In the genomic region with DNA sequence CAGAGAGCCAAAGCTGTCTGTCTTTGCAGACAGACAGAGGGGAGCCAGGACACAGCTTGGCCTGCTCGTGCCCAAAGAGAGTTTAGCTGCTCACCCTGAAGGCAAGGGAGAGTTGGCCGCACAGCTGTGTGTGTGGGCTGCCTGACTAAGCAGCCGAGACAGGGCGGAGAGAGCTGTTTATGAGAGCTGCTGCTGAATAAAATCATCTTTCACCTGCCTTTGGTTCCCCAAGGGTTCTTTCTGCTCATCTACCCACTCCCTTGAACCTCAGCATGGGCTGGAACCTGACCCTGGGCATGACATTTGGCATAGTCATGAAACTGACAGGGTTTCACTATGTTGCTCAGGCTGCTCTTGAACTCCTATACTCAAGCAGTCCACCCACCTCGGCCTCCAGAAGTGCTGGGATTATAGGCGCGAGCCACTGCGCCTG, we compare ENCODE assay signal across 9 cellular contexts.
DNase-seq lines count a peak whose midpoint lies in the region; ATAC-seq and TF ChIP-seq lines count a peak whose summit lies in the region.
"Had no signal": no experiment of that assay in that cellular context is flagged by ENCODE, and none has a peak within 500 bp of the region (broad histone marks: within the 10 kb centered on the region; RNA-seq: fewer than 3 reads in every experiment).

No MANE protein-coding gene starts in this region.

- TF ChIP-seq POLR2A in ovary (IDR thresholded peaks at IDR 0.05), result no peak

- H3K27me3 ChIP-seq in ovary, result no peaks in the 10 kb centered on the region
- H3K27me3 ChIP-seq in colonic mucosa, result no peaks in the 10 kb centered on the region

- H3K27ac ChIP-seq in ovary (no peak overlapping the region), colonic mucosa (no peak overlapping the region)

- DNase-seq in astrocyte of the hippocampus (ENCODE audit: low read depth, low spot score) (peak; percentile 16), ovary (peak in 4 of 5 donors; percentile 21 to 43 (median 36)), NCI-H1436 treated with DMSO at 0.1 percent for 48 hours (lab: John Stamatoyannopoulos, UW) (no peak), colonic mucosa (no peak)
- DNase-seq: activated naive CD8-positive, alpha-beta T cell treated with anti-CD3 and anti-CD28 coated beads, Interleukin-2, amount 10 ng/mL, durations not matched to agents 7 days and 5 days; NCI-H69 had no signal

- H3K36me3 ChIP-seq in ovary (no peaks in the 10 kb centered on the region), colonic mucosa (no peaks in the 10 kb centered on the region)

- peak; percentile 81 for ATAC-seq in GM19372 (IDR thresholded peaks at IDR 0.05; ENCODE audit: low read depth, unreplicated experiment)
- peak; percentile 85 for ATAC-seq in HG03039 (IDR thresholded peaks at IDR 0.05; ENCODE audit: unreplicated experiment)
- no peak for ATAC-seq in GM21528 (IDR thresholded peaks at IDR 0.05; ENCODE audit: low FRiP score, unreplicated experiment)

- no peak for TF ChIP-seq CTCF in ovary (IDR thresholded peaks at IDR 0.05)
- TF ChIP-seq CTCF in colonic mucosa (IDR thresholded peaks at IDR 0.05), result no peak

- no peak for TF ChIP-seq EP300 in ovary (IDR thresholded peaks at IDR 0.05)

- H3K4me3 ChIP-seq in ovary (no peak overlapping the region), colonic mucosa (no peak overlapping the region)

- H3K9ac ChIP-seq in colonic mucosa (ENCODE audit: low read depth in 2 of 2, low read length in 2 of 2), result no peak overlapping the region

- 11 to 17% (median 12%) methylated on average over 8 of the region's 8 CpGs for WGBS in ovary, 3 donors

- intact Hi-C loops in ovary (cut with DNase I), result no loop called here
- intact Hi-C loops in colonic mucosa (cut with DNase I), result no loop called here

- no peaks in the 10 kb centered on the region for H3K9me3 ChIP-seq in ovary
- H3K9me3 ChIP-seq in colonic mucosa, result no peaks in the 10 kb centered on the region

- H3K4me1 ChIP-seq in ovary (ENCODE audit: insufficient read depth) (peaks cover 12% of the 10 kb centered on the region), colonic mucosa (no peaks in the 10 kb centered on the region)

Comparison
In these comparisons a context has a peak if more than half of its experiments do, and no peak if none do; other contexts are left out.
1. DNase-seq: peak in astrocyte of the hippocampus (single experiment) and ovary (4 of 5); none in NCI-H1436 treated with DMSO at 0.1 percent for 48 hours (single experiment) and colonic mucosa (single experiment).